ENCODE assay signal across 8 cellular contexts in genomic region chr1:156625436-156626078, GRCh38.
DNase-seq lines count a peak whose midpoint lies in the region; ATAC-seq and TF ChIP-seq lines count a peak whose summit lies in the region.

No MANE protein-coding gene starts in this region.

- H3K4me1 Mint-ChIP-seq in T-helper 2 cell treated with Interferon-gamma antibody and Interleukin-4, amounts not matched to agents 5 μg/mL and 100 μg/mL, for 36 hours (ENCODE audit: low read depth): peaks cover 8% of the 10 kb centered on the region

- H3K36me3 Mint-ChIP-seq in T-helper 2 cell treated with Interferon-gamma antibody and Interleukin-4, amounts not matched to agents 5 μg/mL and 100 μg/mL, for 36 hours (ENCODE audit: low read depth): no peaks in the 10 kb centered on the region

- DNase-seq in Ammon's horn (ENCODE audit: low spot score) (peak; percentile 77), HK-2 (ENCODE audit: unreplicated experiment) (peak; percentile 42), astrocyte of the cerebellum (ENCODE audit: low read depth) (no peak)
- peak; percentile 35 for DNase-seq in T-helper 2 cell treated with Interferon-gamma antibody and Interleukin-4, amounts not matched to agents 5 μg/mL and 100 μg/mL, for 36 hours (ENCODE audit: low spot score)
- DNase-seq in stimulated activated CD4-positive, alpha-beta T cell treated with anti-CD3 and anti-CD28 coated beads, Interleukin-12 subunit alpha, Interleukin-12 subunit beta, amount 100 ng/mL, for 24 hours (ENCODE audit: low read depth in 2 of 2): peak; percentile 30 to 57

- no peak for ATAC-seq in HG02981 (IDR thresholded peaks at IDR 0.05; ENCODE audit: unreplicated experiment)
- no peak for ATAC-seq in GM21723 (IDR thresholded peaks at IDR 0.05; ENCODE audit: unreplicated experiment)

- H3K27me3 ChIP-seq in iPS-15b (ENCODE audit: control insufficient read depth, insufficient read depth, low read length): peaks cover 60% of the 10 kb centered on the region

- H3K4me1 ChIP-seq in iPS-15b (ENCODE audit: control insufficient read depth, insufficient read depth, low read length): no peaks in the 10 kb centered on the region

- no peaks in the 10 kb centered on the region for H3K36me3 ChIP-seq in iPS-15b (ENCODE audit: control insufficient read depth, insufficient read depth, low read length)

- TF ChIP-seq CTCF in astrocyte of the cerebellum (IDR thresholded peaks at IDR 0.05; ENCODE audit: low read depth, low read length, missing control alignments): peak; percentile 87

- in situ Hi-C loops in astrocyte of the cerebellum (cut with HindIII; ENCODE audit: low sequenced_read_pairs): no loop called here

- H3K9me3 ChIP-seq in iPS-15b (ENCODE audit: control insufficient read depth, insufficient read depth, low read length): no peaks in the 10 kb centered on the region

- no peaks in the 10 kb centered on the region for H3K9me3 Mint-ChIP-seq in T-helper 2 cell treated with Interferon-gamma antibody and Interleukin-4, amounts not matched to agents 5 μg/mL and 100 μg/mL, for 36 hours

- no peak overlapping the region for H3K9ac ChIP-seq in iPS-15b (ENCODE audit: low read depth, low read length)

- H3K27ac Mint-ChIP-seq in T-helper 2 cell treated with Interferon-gamma antibody and Interleukin-4, amounts not matched to agents 5 μg/mL and 100 μg/mL, for 36 hours: no peak overlapping the region

- H3K4me3 ChIP-seq in astrocyte of the cerebellum (ENCODE audit: low read depth, low read length) (no peak overlapping the region), iPS-15b (ENCODE audit: low read depth, low read length) (peak overlapping the region; percentile 62)

- H3K4me3 Mint-ChIP-seq in T-helper 2 cell treated with Interferon-gamma antibody and Interleukin-4, amounts not matched to agents 5 μg/mL and 100 μg/mL, for 36 hours: peak overlapping the region; percentile 63

- peaks cover 60% of the 10 kb centered on the region for H3K27me3 Mint-ChIP-seq in T-helper 2 cell treated with Interferon-gamma antibody and Interleukin-4, amounts not matched to agents 5 μg/mL and 100 μg/mL, for 36 hours (ENCODE audit: low read depth)
